Comparison of ENCODE assay signal across 8 cellular contexts in the genomic region with DNA sequence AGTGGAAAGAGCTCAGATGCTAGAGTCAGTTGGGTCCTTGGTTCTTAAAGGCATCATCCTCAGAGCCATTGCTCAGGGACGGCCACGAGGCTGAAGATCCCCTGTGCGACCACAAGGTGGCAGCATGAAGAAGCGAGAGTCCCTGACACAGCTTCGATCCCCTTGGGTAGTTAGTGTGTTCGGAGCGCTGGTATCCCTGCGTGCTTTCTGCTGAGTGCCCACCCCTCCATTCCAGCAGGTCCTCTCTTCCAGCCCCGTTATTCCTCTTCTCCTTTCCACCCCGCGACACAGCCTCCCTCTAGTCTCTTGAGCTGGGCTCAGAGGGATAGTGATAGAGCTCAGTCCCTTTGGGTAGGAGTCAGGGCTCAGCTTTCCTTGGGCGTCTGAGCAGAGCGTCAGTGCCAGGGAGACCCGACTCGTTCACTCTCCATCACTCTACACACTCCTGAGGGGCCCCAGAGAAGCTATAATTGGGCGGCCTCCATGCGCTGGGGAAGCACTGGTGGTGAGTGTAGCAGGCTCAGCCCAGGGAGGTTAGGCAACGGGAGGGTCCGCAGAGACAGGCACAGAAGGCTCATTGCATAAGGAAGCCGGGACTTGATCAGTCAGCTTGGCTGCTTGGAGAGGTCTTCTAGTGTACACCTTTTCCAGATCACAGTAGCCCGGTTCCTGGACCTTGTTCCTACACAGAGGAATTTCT. TPM values are rescaled to one million over a fixed set of nuclear protein-coding genes. Genes with fewer than 3 reads are reported as not detected.
A peak's percentile ranks its signal among the peaks of the same experiment; 100 is the strongest.
DNase-seq lines count a peak whose midpoint lies in the region; ATAC-seq and TF ChIP-seq lines count a peak whose summit lies in the region.

A gene with protein sequence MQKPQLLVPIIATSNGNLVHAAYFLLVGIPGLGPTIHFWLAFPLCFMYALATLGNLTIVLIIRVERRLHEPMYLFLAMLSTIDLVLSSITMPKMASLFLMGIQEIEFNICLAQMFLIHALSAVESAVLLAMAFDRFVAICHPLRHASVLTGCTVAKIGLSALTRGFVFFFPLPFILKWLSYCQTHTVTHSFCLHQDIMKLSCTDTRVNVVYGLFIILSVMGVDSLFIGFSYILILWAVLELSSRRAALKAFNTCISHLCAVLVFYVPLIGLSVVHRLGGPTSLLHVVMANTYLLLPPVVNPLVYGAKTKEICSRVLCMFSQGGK (plus strand): TSS at position 516 of the 700 bp plus-strand sequence. CDS start 2,314 bp downstream, outside the sequence.

- H3K36me3 ChIP-seq in WERI-Rb-1 (no peaks in the 10 kb centered on the region), kidney epithelial cell (ENCODE audit: control insufficient read depth, insufficient read depth, low read length) (no peaks in the 10 kb centered on the region)

- DNase-seq in AG08396 (ENCODE audit: low spot score) (peak; percentile 84), NCI-H2107 (lab: John Stamatoyannopoulos, UW) (peak; percentile 64), WERI-Rb-1 (peak; percentile 63), cardiac fibroblast (ENCODE audit: low read depth in 2 of 2) (peak; percentile 75 to 77), kidney epithelial cell (ENCODE audit: low read depth) (no peak)
- peak; percentile 34 to 61 (median 53) for DNase-seq in stimulated activated CD4-positive, alpha-beta T cell treated with anti-CD3 and anti-CD28 coated beads, Interleukin-1b, Interleukin-23, amount 100 ng/mL, for 24 hours (ENCODE audit: low read depth in 4 of 4, low spot score in 1 of 4)

- H3K27me3 ChIP-seq in WERI-Rb-1 (ENCODE audit: insufficient read depth, low read depth, severe bottlenecking) = peaks cover 77% of the 10 kb centered on the region
- no peaks in the 10 kb centered on the region for H3K27me3 ChIP-seq in kidney epithelial cell (ENCODE audit: control insufficient read depth, insufficient read depth, low read length)

- no peak within 1 kb of the TSS for H3K4me3 ChIP-seq in WERI-Rb-1 (ENCODE audit: low read depth, low read length)
- H3K4me3 ChIP-seq in cardiac fibroblast (replicated peaks in 1 of 2; ENCODE audit: low read depth in 2 of 2, low read length in 2 of 2) = no peak within 1 kb of the TSS
- H3K4me3 ChIP-seq in kidney epithelial cell (ENCODE audit: low read depth, low read length) = no peak within 1 kb of the TSS

- TF ChIP-seq CTCF in WERI-Rb-1 (IDR thresholded peaks at IDR 0.05; ENCODE audit: low read depth, low read length) (peak; percentile 97), cardiac fibroblast (IDR thresholded peaks at IDR 0.05; ENCODE audit: low read depth, low read length) (peak; percentile 90), kidney epithelial cell (IDR thresholded peaks at IDR 0.05; ENCODE audit: insufficient read depth, low read length, poor library complexity, severe bottlenecking) (peak; percentile 93)

- H3K27ac ChIP-seq in WERI-Rb-1 = no peak within 1 kb of the TSS

- H3K9me3 ChIP-seq in WERI-Rb-1 (ENCODE audit: severe bottlenecking) = no peaks in the 10 kb centered on the region

- peak; percentile 98 for ATAC-seq in GM18867 (IDR thresholded peaks at IDR 0.05; ENCODE audit: unreplicated experiment)
- ATAC-seq in HG03097 (IDR thresholded peaks at IDR 0.05; ENCODE audit: low FRiP score, unreplicated experiment) = peak; percentile 90

RNA-seq across cellular contexts. Expression of the gene that starts here (rescaled TPM):
- total RNA-seq in kidney epithelial cell = not detected in 2 replicates
